ENCODE assay signal across 27 cellular contexts in genomic region chr1:7087888-7088287, GRCh38.
DNase-seq lines count a peak whose midpoint lies in the region; ATAC-seq lines count a peak whose summit lies in the region.
"Had no signal": no experiment of that assay in that cellular context is flagged by ENCODE, and none has a peak within 500 bp of the region (broad histone marks: within the 10 kb centered on the region; RNA-seq: fewer than 3 reads in every experiment).

No MANE protein-coding gene starts in this region.

- no peak overlapping the region for H4K91ac ChIP-seq in neuronal stem cell (ENCODE audit: low read depth, low read length, poor library complexity)

- no peak overlapping the region for H3K9ac ChIP-seq in neuronal stem cell (ENCODE audit: low read depth, low read length, poor library complexity)
- H3K9ac ChIP-seq: BLaER1; BLaER1 treated with 17β-estradiol and CSF1 and Interleukin-3, amounts not matched to agents 10 nM and 100 nM had no signal

- no peak overlapping the region for H3K4ac ChIP-seq in neuronal stem cell (ENCODE audit: low read length)

- H3K23ac ChIP-seq in neuronal stem cell (ENCODE audit: low read depth, low read length, poor library complexity), result no peak overlapping the region

- no CpG with 5 or more reads among the region's 9 CpGs for WGBS in neuronal stem cell (ENCODE audit: extremely low coverage in 2 of 2, insufficient read length in 2 of 2, insufficient replicate concordance in 1 of 2), 2 donors

- no peak overlapping the region for H3K27ac ChIP-seq in neuronal stem cell (replicated peaks; ENCODE audit: low read length)
- H3K27ac ChIP-seq: 22Rv1; A549; BLaER1; BLaER1 treated with 17β-estradiol and CSF1 and Interleukin-3, amounts not matched to agents 10 nM and 100 nM; C4-2B had no signal

- no peaks in the 10 kb centered on the region for H3K79me1 ChIP-seq in neuronal stem cell (ENCODE audit: low read depth, low read length)

- H3K27me3 ChIP-seq in neuronal stem cell (ENCODE audit: control insufficient read depth in 3 of 3, insufficient read depth in 3 of 3, low read depth in 1 of 3, low read length in 3 of 3), result peaks cover 0 to 20% (median 0%) of the 10 kb centered on the region in 3 experiments
- H3K27me3 ChIP-seq: BE2C had no signal

- ATAC-seq in stimulated activated naive CD8-positive, alpha-beta T cell treated with anti-CD3 and anti-CD28 coated beads, Interleukin-15, Interleukin-2, amounts not matched to agents 100 U/mL and 50 U/mL, for 24 hours, result no peak
- ATAC-seq: A549; CD8-positive, alpha-beta T cell had no signal

- no peak for DNase-seq in neuronal stem cell (ENCODE audit: low spot score)
- DNase-seq in stimulated activated naive CD8-positive, alpha-beta T cell treated with anti-CD3 and anti-CD28 coated beads, Interleukin-15, Interleukin-2, amounts not matched to agents 100 U/mL and 50 U/mL, for 24 hours, result no peak
- DNase-seq: 8988T; ACHN; AML-193; BE2C; C1 segment of cervical spinal cord; Caco-2; Calu3; CD4-positive, alpha-beta memory T cell; CD4-positive, alpha-beta T cell; CD4-positive, CD25-positive, alpha-beta regulatory T cell; CD8-positive, alpha-beta memory T cell; CD8-positive, alpha-beta T cell; COR-L47; DMS 273 treated with DMSO at 0.1 percent for 48 hours; DMS153; DMS53; DMS79; DMS79 treated with DMSO at 0.1 percent for 48 hours; DND-41; EL had no signal

- no peaks in the 10 kb centered on the region for H3K36me3 ChIP-seq in neuronal stem cell (replicated peaks in 1 of 2; ENCODE audit: control insufficient read depth in 2 of 2, insufficient read depth in 2 of 2, low read length in 2 of 2)
- H3K36me3 ChIP-seq: BE2C; BLaER1; BLaER1 treated with 17β-estradiol and CSF1 and Interleukin-3, amounts not matched to agents 10 nM and 100 nM had no signal

- peak overlapping the region; percentile 9 for H3K18ac ChIP-seq in neuronal stem cell (ENCODE audit: low read length)

- H3K14ac ChIP-seq in neuronal stem cell (ENCODE audit: low read length), result no peak overlapping the region

- H3K4me2 ChIP-seq in neuronal stem cell (ENCODE audit: insufficient read depth, low read length, poor library complexity, severe bottlenecking), result no peak overlapping the region
- H3K4me2 ChIP-seq: A549; BLaER1; BLaER1 treated with 17β-estradiol and CSF1 and Interleukin-3, amounts not matched to agents 10 nM and 100 nM had no signal

- H2AK5ac ChIP-seq in neuronal stem cell (ENCODE audit: low read depth, low read length), result no peak overlapping the region

- H2BK15ac ChIP-seq in neuronal stem cell (ENCODE audit: low read length), result no peak overlapping the region

- H2BK12ac ChIP-seq in neuronal stem cell (ENCODE audit: low read length), result no peak overlapping the region

- no peak overlapping the region for H2BK5ac ChIP-seq in neuronal stem cell (ENCODE audit: low read length)

- no peak overlapping the region for H2AFZ ChIP-seq in neuronal stem cell (ENCODE audit: low read length)

- no peak overlapping the region for H2BK120ac ChIP-seq in neuronal stem cell (ENCODE audit: low read depth, low read length)

- no peaks in the 10 kb centered on the region for H3K9me3 ChIP-seq in neuronal stem cell (replicated peaks in 1 of 2; ENCODE audit: control insufficient read depth in 2 of 2, insufficient read depth in 1 of 2, low read depth in 1 of 2, low read length in 2 of 2)
- H3K9me3 ChIP-seq: A549; BE2C; BLaER1; BLaER1 treated with 17β-estradiol and CSF1 and Interleukin-3, amounts not matched to agents 10 nM and 100 nM; Caco-2 had no signal

- no peaks in the 10 kb centered on the region for H3K4me1 ChIP-seq in neuronal stem cell (ENCODE audit: control insufficient read depth in 2 of 2, insufficient read depth in 1 of 2, low read depth in 1 of 2, low read length in 2 of 2)
- H3K4me1 ChIP-seq: A549, BE2C, Caco-2 had no signal

- no peak overlapping the region for H4K8ac ChIP-seq in neuronal stem cell (ENCODE audit: low read depth, low read length)

- H3K4me3 ChIP-seq in neuronal stem cell (ENCODE audit: low read length in 2 of 2), result no peak overlapping the region
- H3K4me3 ChIP-seq: A549; BLaER1; BLaER1 treated with 17β-estradiol and CSF1 and Interleukin-3, amounts not matched to agents 10 nM and 100 nM had no signal
